9 cellular contexts compared by ENCODE assay signal in the genomic region with DNA sequence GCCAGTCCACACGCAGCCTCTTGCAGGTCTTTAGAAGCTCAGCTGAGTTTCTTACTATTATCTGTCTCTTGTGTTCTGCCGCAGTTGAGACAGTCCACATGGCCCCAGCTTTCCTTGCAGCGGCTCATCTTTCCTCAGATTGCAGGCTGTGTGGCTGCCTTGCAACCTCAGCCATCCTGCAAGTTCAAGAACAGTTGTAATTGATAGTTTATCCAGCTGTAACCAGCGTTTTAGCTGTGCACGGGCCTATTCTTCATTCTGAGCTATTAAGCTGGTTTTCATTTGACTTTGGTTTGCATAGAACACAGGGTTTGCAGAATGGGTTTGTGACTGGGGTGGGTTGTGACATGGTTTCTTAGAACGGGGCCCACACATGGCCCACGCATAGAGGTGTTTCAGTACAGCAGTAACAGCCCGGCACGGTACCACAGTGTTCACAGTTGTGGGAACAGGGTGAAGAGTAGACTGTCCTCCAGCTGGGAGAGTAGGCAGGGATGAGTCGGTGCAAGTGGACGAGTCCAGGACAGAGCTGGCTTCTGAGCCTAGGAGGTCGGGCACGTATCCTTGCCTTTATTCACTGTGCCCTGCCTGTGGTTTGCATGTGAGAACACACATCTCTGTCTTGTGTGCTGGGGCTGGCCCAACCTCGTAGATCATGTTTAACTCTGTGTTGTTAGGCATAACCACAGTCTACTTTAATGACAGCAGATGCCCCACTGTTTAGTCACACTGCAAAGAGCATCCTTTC.
DNase-seq lines count a peak whose midpoint lies in the region; ATAC-seq, FAIRE-seq and TF ChIP-seq lines count a peak whose summit lies in the region.
"Had no signal": no experiment of that assay in that cellular context is flagged by ENCODE, and none has a peak within 500 bp of the region (broad histone marks: within the 10 kb centered on the region; RNA-seq: fewer than 3 reads in every experiment).

No MANE protein-coding gene starts in this region.

- no peak for TF ChIP-seq RAD21 in SK-N-SH (IDR thresholded peaks at IDR 0.05; ENCODE audit: low read length)

- peak overlapping the region; percentile 30 for H3K4me3 Mint-ChIP-seq in activated naive CD8-positive, alpha-beta T cell treated with anti-CD3 and anti-CD28 coated beads for 36 hours
- peak overlapping the region; percentile 28 to 71 (median 59) for H3K4me3 Mint-ChIP-seq in immature natural killer cell

- H2AFZ ChIP-seq in SK-N-SH (ENCODE audit: low read depth) = no peak overlapping the region

- H3K9ac ChIP-seq in SK-N-SH = no peak overlapping the region

- peaks cover 10% of the 10 kb centered on the region for H3K79me2 ChIP-seq in SK-N-SH (ENCODE audit: insufficient read depth)

- no peak for TF ChIP-seq EP300 in SK-N-SH (IDR thresholded peaks at IDR 0.05; ENCODE audit: borderline replicate concordance in 1 of 2, low read depth in 1 of 2, low read length in 1 of 2)

- peak; percentile 32 for ATAC-seq in SK-N-SH treated with all-trans-retinoic acid at 6 μM for 48 hours
- ATAC-seq in stimulated activated naive CD8-positive, alpha-beta T cell treated with anti-CD3 and anti-CD28 coated beads, Interleukin-15, Interleukin-2, amounts not matched to agents 100 U/mL and 50 U/mL, for 24 hours = peak; percentile 74
- ATAC-seq in GM21381 (IDR thresholded peaks at IDR 0.05; ENCODE audit: unreplicated experiment) = no peak
- no peak for ATAC-seq in HG03108 (IDR thresholded peaks at IDR 0.05; ENCODE audit: unreplicated experiment)

- TF ChIP-seq CTCF in SK-N-SH (IDR thresholded peaks at IDR 0.05) = no peak

- H4K20me1 ChIP-seq in SK-N-SH (ENCODE audit: insufficient read depth) = no peaks in the 10 kb centered on the region

- H3K36me3 ChIP-seq in SK-N-SH (replicated peaks in 1 of 2; ENCODE audit: control insufficient read depth in 1 of 2, insufficient read depth in 2 of 2, low read length in 1 of 2) = no peaks in the 10 kb centered on the region

- peaks cover 41% of the 10 kb centered on the region for H3K36me3 Mint-ChIP-seq in activated naive CD8-positive, alpha-beta T cell treated with anti-CD3 and anti-CD28 coated beads for 36 hours
- peaks cover 4 to 9% (median 5%) of the 10 kb centered on the region in 3 donors for H3K36me3 Mint-ChIP-seq in immature natural killer cell

- no peaks in the 10 kb centered on the region; a peak in 1 of 4 replicates for H3K4me1 ChIP-seq in SK-N-SH (ENCODE audit: control insufficient read depth in 1 of 2, insufficient read depth in 2 of 2, low read depth in 1 of 2, low read length in 1 of 2)

- H3F3A ChIP-seq in SK-N-SH (replicated peaks; ENCODE audit: insufficient read depth) = no peaks in the 10 kb centered on the region

- H3K9me2 ChIP-seq in SK-N-SH = no peaks in the 10 kb centered on the region

- no peak overlapping the region for H3K27ac ChIP-seq in SK-N-SH (ENCODE audit: low read depth in 2 of 2, low read length in 1 of 2)

- H3K9me3 Mint-ChIP-seq in activated naive CD8-positive, alpha-beta T cell treated with anti-CD3 and anti-CD28 coated beads for 36 hours = no peaks in the 10 kb centered on the region
- H3K9me3 Mint-ChIP-seq in immature natural killer cell = no peaks in the 10 kb centered on the region

- H3K27me3 ChIP-seq in SK-N-SH (ENCODE audit: insufficient read depth) = no peaks in the 10 kb centered on the region

- DNase-seq in SK-N-SH = no peak
- DNase-seq in activated naive CD8-positive, alpha-beta T cell treated with anti-CD3 and anti-CD28 coated beads for 36 hours = peak; percentile 17
- peak; percentile 26 to 42 (median 38) for DNase-seq in immature natural killer cell
- peak; percentile 29 for DNase-seq in stimulated activated naive CD8-positive, alpha-beta T cell treated with anti-CD3 and anti-CD28 coated beads, Interleukin-15, Interleukin-2, amounts not matched to agents 100 U/mL and 50 U/mL, for 24 hours
- no peak for DNase-seq in GM19239 (ENCODE audit: insufficient read length, low spot score)
- DNase-seq: activated naive CD4-positive, alpha-beta T cell had no signal

- peaks cover 65% of the 10 kb centered on the region for H3K4me1 Mint-ChIP-seq in activated naive CD8-positive, alpha-beta T cell treated with anti-CD3 and anti-CD28 coated beads for 36 hours
- peaks cover 66 to 75% of the 10 kb centered on the region in 2 donors for H3K4me1 Mint-ChIP-seq in immature natural killer cell

- FAIRE-seq in GM19239 (lab: Jason Lieb, UNC) = no peak

- 76% methylated on average over 13 of the region's 14 CpGs for WGBS in SK-N-SH (ENCODE audit: low lambda C conversion rate)

- H3K4me2 ChIP-seq in SK-N-SH = no peak overlapping the region

- H3K4me3 ChIP-seq in SK-N-SH (ENCODE audit: low read depth in 2 of 2, low read length in 1 of 2) = no peak overlapping the region

- POLR2A ChIA-PET in SK-N-SH (lab: Yijun Ruan, JAX) = no interaction called here

- CTCF ChIA-PET in SK-N-SH (lab: Yijun Ruan, JAX) = interaction anchor here (0.9 kb wide), 1 partner anchor 123 kb away, joined by 3 read pairs; no protein-coding TSS in a partner anchor

- H3K9me3 ChIP-seq in SK-N-SH = no peaks in the 10 kb centered on the region

- no peaks in the 10 kb centered on the region for H3K27me3 Mint-ChIP-seq in activated naive CD8-positive, alpha-beta T cell treated with anti-CD3 and anti-CD28 coated beads for 36 hours
- H3K27me3 Mint-ChIP-seq in immature natural killer cell (ENCODE audit: low read depth in 3 of 3) = peaks cover 0 to 3% (median 0%) of the 10 kb centered on the region in 3 donors

- peak overlapping the region; percentile 52 for H3K27ac Mint-ChIP-seq in activated naive CD8-positive, alpha-beta T cell treated with anti-CD3 and anti-CD28 coated beads for 36 hours
- H3K27ac Mint-ChIP-seq in immature natural killer cell = peak overlapping the region; percentile 54 to 86 (median 77)

TF ChIP-seq in SK-N-SH treated with all-trans-retinoic acid at 6 μM for 48 hours, 23 proteins besides CTCF, POLR2A, EP300 and RAD21:
- TF ChIP-seq TOX (CRISPR knock-in tag; IDR thresholded peaks at IDR 0.05; ENCODE audit: borderline replicate concordance) (no peak), ZFP3 (CRISPR knock-in tag; IDR thresholded peaks at IDR 0.05) (no peak), ZNF565 (CRISPR knock-in tag; conservative IDR thresholded peaks at IDR 0.05; ENCODE audit: low read depth) (no peak), TCF4 (CRISPR knock-in tag; IDR thresholded peaks at IDR 0.05; ENCODE audit: borderline replicate concordance) (no peak), ZNF8 (CRISPR knock-in tag; IDR thresholded peaks at IDR 0.05) (no peak), GLIS3 (CRISPR knock-in tag; IDR thresholded peaks at IDR 0.05) (no peak), CSDC2 (CRISPR knock-in tag; IDR thresholded peaks at IDR 0.05) (no peak), SNAI2 (CRISPR knock-in tag; IDR thresholded peaks at IDR 0.05) (no peak), ARNTL (CRISPR knock-in tag; IDR thresholded peaks at IDR 0.05; ENCODE audit: borderline replicate concordance, low read depth) (no peak), ZNF70 (CRISPR knock-in tag; IDR thresholded peaks at IDR 0.05) (no peak)
- TF ChIP-seq, protein P1, sequence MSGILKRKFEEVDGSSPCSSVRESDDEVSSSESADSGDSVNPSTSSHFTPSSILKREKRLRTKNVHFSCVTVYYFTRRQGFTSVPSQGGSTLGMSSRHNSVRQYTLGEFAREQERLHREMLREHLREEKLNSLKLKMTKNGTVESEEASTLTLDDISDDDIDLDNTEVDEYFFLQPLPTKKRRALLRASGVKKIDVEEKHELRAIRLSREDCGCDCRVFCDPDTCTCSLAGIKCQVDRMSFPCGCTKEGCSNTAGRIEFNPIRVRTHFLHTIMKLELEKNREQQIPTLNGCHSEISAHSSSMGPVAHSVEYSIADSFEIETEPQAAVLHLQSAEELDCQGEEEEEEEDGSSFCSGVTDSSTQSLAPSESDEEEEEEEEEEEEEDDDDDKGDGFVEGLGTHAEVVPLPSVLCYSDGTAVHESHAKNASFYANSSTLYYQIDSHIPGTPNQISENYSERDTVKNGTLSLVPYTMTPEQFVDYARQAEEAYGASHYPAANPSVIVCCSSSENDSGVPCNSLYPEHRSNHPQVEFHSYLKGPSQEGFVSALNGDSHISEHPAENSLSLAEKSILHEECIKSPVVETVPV (CRISPR knock-in tag; IDR thresholded peaks at IDR 0.05) = no peak

TF ChIP-seq in SK-N-SH, 30 proteins besides CTCF, POLR2A, EP300 and RAD21:
- TF ChIP-seq TEAD4 (IDR thresholded peaks at IDR 0.05; ENCODE audit: borderline replicate concordance, insufficient read depth) = no peak
- no peak for TF ChIP-seq MEF2A (IDR thresholded peaks at IDR 0.05; ENCODE audit: borderline replicate concordance, low read depth)
- TF ChIP-seq ELF1 (IDR thresholded peaks at IDR 0.05) = no peak

Comparison
In these comparisons a context has a peak if more than half of its experiments do, and no peak if none do; other contexts are left out.
1. ATAC-seq: peak in SK-N-SH treated with all-trans-retinoic acid at 6 μM for 48 hours (single experiment) and stimulated activated naive CD8-positive, alpha-beta T cell treated with anti-CD3 and anti-CD28 coated beads, Interleukin-15, Interleukin-2, amounts not matched to agents 100 U/mL and 50 U/mL, for 24 hours (single experiment); none in GM21381 (single experiment) and HG03108 (single experiment).
2. DNase-seq: peak in activated naive CD8-positive, alpha-beta T cell treated with anti-CD3 and anti-CD28 coated beads for 36 hours (single experiment), immature natural killer cell (3 of 3) and stimulated activated naive CD8-positive, alpha-beta T cell treated with anti-CD3 and anti-CD28 coated beads, Interleukin-15, Interleukin-2, amounts not matched to agents 100 U/mL and 50 U/mL, for 24 hours (single experiment); none in SK-N-SH (single experiment) and GM19239 (single experiment).